10 cellular contexts compared by ENCODE assay signal in genomic region chr19:12944064-12944674, GRCh38. TPM values are rescaled to one million over a fixed set of nuclear protein-coding genes. Genes with fewer than 3 reads are reported as not detected.
DNase-seq lines count a peak whose midpoint lies in the region; TF ChIP-seq lines count a peak whose summit lies in the region.
"Had no signal": no experiment of that assay in that cellular context is flagged by ENCODE, and none has a peak within 500 bp of the region (broad histone marks: within the 10 kb centered on the region; RNA-seq: fewer than 3 reads in every experiment).

No MANE protein-coding gene starts in this region.

- peaks cover 92% of the 10 kb centered on the region for H3K36me3 Mint-ChIP-seq in Calu3 (ENCODE audit: insufficient read depth, unreplicated experiment)
- peaks cover 95% of the 10 kb centered on the region for H3K36me3 Mint-ChIP-seq in dendritic cell treated with granulocyte-macrophage colony-stimulating factor and Interleukin-4, amounts not matched to agents 40 ng/mL and 50 ng/mL, for 4 days (ENCODE audit: low read depth)
- peaks cover 34% of the 10 kb centered on the region for H3K36me3 Mint-ChIP-seq in progenitor cell of endocrine pancreas (ENCODE audit: insufficient read depth)

- H3K27ac Mint-ChIP-seq in Calu3 (ENCODE audit: unreplicated experiment) = peak overlapping the region; percentile 67
- peak overlapping the region; percentile 95 for H3K27ac Mint-ChIP-seq in dendritic cell treated with granulocyte-macrophage colony-stimulating factor and Interleukin-4, amounts not matched to agents 40 ng/mL and 50 ng/mL, for 4 days
- peak overlapping the region; percentile 98 for H3K27ac Mint-ChIP-seq in progenitor cell of endocrine pancreas

- H3K9me3 Mint-ChIP-seq in Calu3 (ENCODE audit: low read depth, unreplicated experiment) (no peaks in the 10 kb centered on the region), progenitor cell of endocrine pancreas (ENCODE audit: low read depth) (no peaks in the 10 kb centered on the region)
- no peaks in the 10 kb centered on the region for H3K9me3 Mint-ChIP-seq in dendritic cell treated with granulocyte-macrophage colony-stimulating factor and Interleukin-4, amounts not matched to agents 40 ng/mL and 50 ng/mL, for 4 days

- H3K4me3 Mint-ChIP-seq in Calu3 (ENCODE audit: low read depth, unreplicated experiment) (peak overlapping the region; percentile 14), progenitor cell of endocrine pancreas (ENCODE audit: low read depth) (no peak overlapping the region)
- peak overlapping the region; percentile 10 for H3K4me3 Mint-ChIP-seq in dendritic cell treated with granulocyte-macrophage colony-stimulating factor and Interleukin-4, amounts not matched to agents 40 ng/mL and 50 ng/mL, for 4 days

- TF ChIP-seq POLR2A in NB4 (IDR thresholded peaks at IDR 0.05; ENCODE audit: extremely low read depth, insufficient read length) = no peak

- DNase-seq in Calu3 = no peak
- DNase-seq in NB4 (ENCODE audit: low read depth) = peak; percentile 46
- DNase-seq in progenitor cell of endocrine pancreas (ENCODE audit: low spot score, unreplicated experiment) = no peak
- DNase-seq in NCI-H526 (lab: John Stamatoyannopoulos, UW) = no peak
- no peak for DNase-seq in MV-4-11 (lab: John Stamatoyannopoulos, UW)
- no peak for DNase-seq in SW480 (ENCODE audit: low spot score)
- DNase-seq: kidney glomerular epithelial cell, NCI-H2081 treated with DMSO at 0.1 percent for 48 hours had no signal

- intact Hi-C loops in Calu3 (cut with micrococcal nuclease; ENCODE audit: unreplicated experiment) = no loop called here
- intact Hi-C loops in dendritic cell treated with granulocyte-macrophage colony-stimulating factor and Interleukin-4, amounts not matched to agents 40 ng/mL and 50 ng/mL, for 4 days (cut with micrococcal nuclease) = no loop called here

- H3K4me1 Mint-ChIP-seq in Calu3 (ENCODE audit: low read depth, unreplicated experiment) = peaks cover 9% of the 10 kb centered on the region
- H3K4me1 Mint-ChIP-seq in dendritic cell treated with granulocyte-macrophage colony-stimulating factor and Interleukin-4, amounts not matched to agents 40 ng/mL and 50 ng/mL, for 4 days (ENCODE audit: low read depth) = peaks cover 71% of the 10 kb centered on the region
- H3K4me1 Mint-ChIP-seq in progenitor cell of endocrine pancreas (ENCODE audit: low read depth) = peaks cover 27% of the 10 kb centered on the region

- TF ChIP-seq CTCF in Calu3 (IDR thresholded peaks at IDR 0.05; ENCODE audit: unreplicated experiment) (no peak), NB4 (IDR thresholded peaks at IDR 0.05; ENCODE audit: low read depth, low read length) (no peak), progenitor cell of endocrine pancreas (IDR thresholded peaks at IDR 0.05; ENCODE audit: unreplicated experiment) (no peak)

- CTCF ChIA-PET in Calu3 (lab: Charles Lee) = interaction anchor here (0.7 kb wide), 1 partner anchor 21 kb away, joined by 3 read pairs; no protein-coding TSS in a partner anchor

- H3K4me3 ChIP-seq in NB4 (ENCODE audit: low read depth, low read length) = peak overlapping the region; percentile 100
- H3K4me3 ChIP-seq: SJSA1 had no signal

- H3K27me3 Mint-ChIP-seq in Calu3 (ENCODE audit: unreplicated experiment) (no peaks in the 10 kb centered on the region), progenitor cell of endocrine pancreas (no peaks in the 10 kb centered on the region)
- H3K27me3 Mint-ChIP-seq in dendritic cell treated with granulocyte-macrophage colony-stimulating factor and Interleukin-4, amounts not matched to agents 40 ng/mL and 50 ng/mL, for 4 days = no peaks in the 10 kb centered on the region

- BruUV-seq in Calu3 (replicated peaks; lab: Mats Ljungman, UMichigan) = no TSS peak

RNA-seq across cellular contexts. Expression of gene RAD23A, which starts 1.5 kb away (rescaled TPM):
- total RNA-seq in Calu3 (2022) (101 and 110 TPM in 2 replicates), progenitor cell of endocrine pancreas (70.4 and 78.8 TPM in 2 replicates)

RNA-seq across cellular contexts. Expression of gene CALR, which starts 5.8 kb away (rescaled TPM):
- total RNA-seq in Calu3 (2022) (680 and 718 TPM in 2 replicates), progenitor cell of endocrine pancreas (707 and 730 TPM in 2 replicates)

RNA-seq across cellular contexts. Expression of gene FARSA, which starts 10.7 kb away (rescaled TPM):
- total RNA-seq in Calu3 (2022) (72.8 and 75.5 TPM in 2 replicates), progenitor cell of endocrine pancreas (61.2 and 63.3 TPM in 2 replicates)

RNA-seq across cellular contexts. Expression of gene GADD45GIP1, which starts 12.9 kb away (rescaled TPM):
- total RNA-seq in Calu3 (2022) (20.0 and 21.6 TPM in 2 replicates), progenitor cell of endocrine pancreas (16.8 and 20.8 TPM in 2 replicates)

RNA-seq across cellular contexts. Expression of gene SYCE2, which starts 25.1 kb away (rescaled TPM):
- 1.1 TPM in 1 of 2 replicates, not detected in the other for total RNA-seq in Calu3 (2022)
- 1.2 and 1.8 TPM in 2 replicates for total RNA-seq in progenitor cell of endocrine pancreas
